In genomic region chrX:65688403-65688881, GRCh38 we compare ENCODE assay signal across 8 cellular contexts. TPM values are rescaled to one million over a fixed set of nuclear protein-coding genes. Genes with fewer than 3 reads are reported as not detected.
A peak's percentile ranks its signal among the peaks of the same experiment; 100 is the strongest.
DNase-seq lines count a peak whose midpoint lies in the region; ATAC-seq and TF ChIP-seq lines count a peak whose summit lies in the region.

No MANE protein-coding gene starts in this region.

- no peaks in the 10 kb centered on the region for H3K27me3 Mint-ChIP-seq in stimulated activated naive CD8-positive, alpha-beta T cell treated with anti-CD3 and anti-CD28 coated beads, Interleukin-15, amount 100 ng/mL, for 72 hours

- DNase-seq in colonic mucosa (no peak), activated gamma-delta T cell treated with Interleukin-2 at 50 U/mL for 16 hours (no peak), ecto neural progenitor cell (ENCODE audit: low spot score) (no peak), amniotic stem cell (lab: John Stamatoyannopoulos, UW) (no peak)
- no peak for DNase-seq in stimulated activated naive CD8-positive, alpha-beta T cell treated with anti-CD3 and anti-CD28 coated beads, Interleukin-15, amount 100 ng/mL, for 72 hours

- no peaks in the 10 kb centered on the region for H3K4me1 ChIP-seq in colonic mucosa

- H3K27me3 ChIP-seq in colonic mucosa: no peaks in the 10 kb centered on the region

- H3K9ac ChIP-seq in colonic mucosa (ENCODE audit: low read depth in 2 of 2, low read length in 2 of 2): no peak overlapping the region

- H3K27ac Mint-ChIP-seq in stimulated activated naive CD8-positive, alpha-beta T cell treated with anti-CD3 and anti-CD28 coated beads, Interleukin-15, amount 100 ng/mL, for 72 hours: peak overlapping the region; percentile 63 to 65

- H3K9me3 Mint-ChIP-seq in stimulated activated naive CD8-positive, alpha-beta T cell treated with anti-CD3 and anti-CD28 coated beads, Interleukin-15, amount 100 ng/mL, for 72 hours: no peaks in the 10 kb centered on the region

- H3K4me1 Mint-ChIP-seq in stimulated activated naive CD8-positive, alpha-beta T cell treated with anti-CD3 and anti-CD28 coated beads, Interleukin-15, amount 100 ng/mL, for 72 hours: peaks cover 85% of the 10 kb centered on the region

- no peak for TF ChIP-seq CTCF in colonic mucosa (IDR thresholded peaks at IDR 0.05)

- H3K4me3 ChIP-seq in GM08714 (ENCODE audit: low read length) (peak overlapping the region; percentile 33; the same call in 1 of the 2 replicates), colonic mucosa (no peak overlapping the region)

- peak overlapping the region; percentile 45 to 69 for H3K4me3 Mint-ChIP-seq in stimulated activated naive CD8-positive, alpha-beta T cell treated with anti-CD3 and anti-CD28 coated beads, Interleukin-15, amount 100 ng/mL, for 72 hours

- no peaks in the 10 kb centered on the region for H3K36me3 ChIP-seq in colonic mucosa

- H3K27ac ChIP-seq in colonic mucosa: peak overlapping the region; percentile 2

- peak; percentile 79 for ATAC-seq in GM21360 (IDR thresholded peaks at IDR 0.05; ENCODE audit: unreplicated experiment)
- peak; percentile 90 for ATAC-seq in HG03571 (IDR thresholded peaks at IDR 0.05; ENCODE audit: unreplicated experiment)
- ATAC-seq in stimulated activated naive CD8-positive, alpha-beta T cell treated with anti-CD3 and anti-CD28 coated beads, Interleukin-15, amount 100 ng/mL, for 72 hours: peak; percentile 64

- H3K9me3 ChIP-seq in colonic mucosa: no peaks in the 10 kb centered on the region

- intact Hi-C loops in colonic mucosa (cut with DNase I): no loop called here

RNA-seq across cellular contexts. Expression of gene MSN, which starts 21.0 kb away (rescaled TPM):
- 10 to 100 TPM; 27.5 to 62.7 TPM for total RNA-seq in colonic mucosa
